ENCODE assay signal across 14 cellular contexts in the genomic region with DNA sequence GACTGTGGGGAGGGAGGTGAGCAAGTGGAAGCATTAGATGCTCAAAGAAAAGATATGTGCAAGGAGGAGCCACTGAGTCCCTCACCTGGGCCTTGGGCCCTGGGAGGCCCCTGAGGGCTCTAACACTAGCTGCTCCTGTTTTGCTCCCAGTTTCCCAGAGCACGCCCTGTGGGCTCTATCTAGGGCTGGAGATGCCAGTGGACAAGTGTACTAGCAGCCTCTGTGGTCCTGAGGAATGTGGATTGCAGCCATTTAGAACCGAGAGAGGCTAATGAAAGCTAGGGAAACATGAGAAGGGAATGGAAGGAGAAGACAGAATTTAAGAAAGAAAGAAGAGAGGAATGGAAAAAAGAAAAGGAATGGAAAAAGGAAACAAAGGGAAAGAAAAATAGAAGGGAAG. TPM values are rescaled to one million over a fixed set of nuclear protein-coding genes. Genes with fewer than 3 reads are reported as not detected.
DNase-seq lines count a peak whose midpoint lies in the region; TF ChIP-seq lines count a peak whose summit lies in the region.
"Had no signal": no experiment of that assay in that cellular context is flagged by ENCODE, and none has a peak within 500 bp of the region (broad histone marks: within the 10 kb centered on the region; RNA-seq: fewer than 3 reads in every experiment).

No MANE protein-coding gene starts in this region.

- peak overlapping the region; percentile 33 for H3K27ac Mint-ChIP-seq in glutamatergic neuron (ENCODE audit: unreplicated experiment)
- no peak overlapping the region for H3K27ac Mint-ChIP-seq in immature natural killer cell
- H3K27ac Mint-ChIP-seq: CD4-positive, alpha-beta memory T cell; H9 had no signal

- DNase-seq in EH (ENCODE audit: low read depth) (peak; percentile 40), SW480 (ENCODE audit: low spot score) (peak; percentile 4), glutamatergic neuron (no peak), renal cortical epithelial cell (ENCODE audit: low read depth) (peak; percentile 58), MV-4-11 (lab: John Stamatoyannopoulos, UW) (no peak), NCI-H1417 treated with DMSO at 0.1 percent for 48 hours (lab: John Stamatoyannopoulos, UW) (no peak), immature natural killer cell (no peak)
- DNase-seq: BE2C; CD4-positive, alpha-beta memory T cell; DMS79; EL; GM23248; H9 had no signal

- H3K9me3 Mint-ChIP-seq in glutamatergic neuron (ENCODE audit: unreplicated experiment): peaks cover 7% of the 10 kb centered on the region
- H3K9me3 Mint-ChIP-seq in immature natural killer cell: peaks cover 6 to 53% (median 16%) of the 10 kb centered on the region in 6 donors

- H3K27me3 Mint-ChIP-seq in glutamatergic neuron (ENCODE audit: unreplicated experiment) (peaks cover 46% of the 10 kb centered on the region), immature natural killer cell (ENCODE audit: low read depth in 3 of 3) (peaks cover 24 to 67% (median 37%) of the 10 kb centered on the region in 3 donors)

- H3K4me1 Mint-ChIP-seq in glutamatergic neuron (ENCODE audit: low read depth, unreplicated experiment): peaks cover 4% of the 10 kb centered on the region
- H3K4me1 Mint-ChIP-seq in immature natural killer cell: peaks cover 14 to 25% of the 10 kb centered on the region in 2 donors

- H3K4me3 Mint-ChIP-seq in glutamatergic neuron (ENCODE audit: unreplicated experiment): no peak overlapping the region
- H3K4me3 Mint-ChIP-seq in immature natural killer cell: peak overlapping the region in 1 of 5 donors; percentile 15

- no peak for TF ChIP-seq CTCF in glutamatergic neuron (IDR thresholded peaks at IDR 0.05; ENCODE audit: partially characterized antibody, unreplicated experiment)

- H3K36me3 Mint-ChIP-seq in glutamatergic neuron (ENCODE audit: unreplicated experiment) (no peaks in the 10 kb centered on the region), immature natural killer cell (peaks cover 0 to 5% (median 4%) of the 10 kb centered on the region in 3 donors)

RNA-seq across cellular contexts. Expression of a gene that starts 10.0 kb away (rescaled TPM):
- total RNA-seq in glutamatergic neuron (ENCODE audit: unreplicated experiment) (0.69 TPM), renal cortical epithelial cell (0.87 and 0.89 TPM in 2 replicates)
- polyA plus RNA-seq in immature natural killer cell: not detected
- total RNA-seq: A172; CD4-positive, alpha-beta memory T cell had no signal

Comparison
In these comparisons a context has a peak if more than half of its experiments do, and no peak if none do; other contexts are left out.
1. DNase-seq: peak in EH (single experiment), SW480 (single experiment) and renal cortical epithelial cell (single experiment); none in glutamatergic neuron (single experiment), MV-4-11 (single experiment), NCI-H1417 treated with DMSO at 0.1 percent for 48 hours (single experiment) and immature natural killer cell (0 of 3).